ENCODE assay signal across 8 cellular contexts in genomic region chr5:124661317-124662141, GRCh38.
DNase-seq lines count a peak whose midpoint lies in the region; ATAC-seq and TF ChIP-seq lines count a peak whose summit lies in the region.

No MANE protein-coding gene starts in this region.

- intact Hi-C loops in stomach (cut with DNase I; ENCODE audit: low total_unique reads) = no loop called here

- H3K27me3 ChIP-seq in stomach = no peaks in the 10 kb centered on the region

- H3K36me3 ChIP-seq in stomach = no peaks in the 10 kb centered on the region

- H3K27ac ChIP-seq in angular gyrus (ENCODE audit: low read depth, low read length) (peak overlapping the region; percentile 52), stomach (peak overlapping the region; percentile 43 to 78 (median 58))

- no peak for TF ChIP-seq EP300 in stomach (IDR thresholded peaks at IDR 0.05)

- DNase-seq in ELF-1 (ENCODE audit: low read depth, low spot score) (peak; percentile 91), NCI-H1694 (lab: John Stamatoyannopoulos, UW) (peak; percentile 51), iPS DF 19.7 (ENCODE audit: low read depth, low spot score) (peak; percentile 68), stomach (peak; percentile 37), SKM-1 (lab: John Stamatoyannopoulos, UW; ENCODE audit: unreplicated experiment) (no peak)

- ATAC-seq in HG02885 (IDR thresholded peaks at IDR 0.05; ENCODE audit: poor library complexity, unreplicated experiment) = no peak
- ATAC-seq in HG02870 (IDR thresholded peaks at IDR 0.05; ENCODE audit: unreplicated experiment) = no peak

- no peak overlapping the region for H3K4me3 ChIP-seq in stomach

- H3K9me3 ChIP-seq in stomach = no peaks in the 10 kb centered on the region

- peaks cover 40 to 97% (median 76%) of the 10 kb centered on the region in 4 donors for H3K4me1 ChIP-seq in stomach

- no peak for TF ChIP-seq POLR2A in stomach (IDR thresholded peaks at IDR 0.05)

- 26 to 31% (median 29%) methylated on average over 7 of the region's 7 CpGs for WGBS in stomach, 5 donors

- TF ChIP-seq CTCF in stomach (IDR thresholded peaks at IDR 0.05) = no peak
